ENCODE assay signal across 28 cellular contexts in genomic region chr22:26372890-26373289, GRCh38.
"Had no signal": no experiment of that assay in that cellular context is flagged by ENCODE, and none has a peak within 500 bp of the region (broad histone marks: within the 10 kb centered on the region; RNA-seq: fewer than 3 reads in every experiment).

No MANE protein-coding gene starts in this region.

- H3K36me3 ChIP-seq: brain microvascular endothelial cell, heart left ventricle had no signal

- H3K4me3 ChIP-seq: coronary artery, dorsolateral prefrontal cortex, heart left ventricle had no signal

- DNase-seq: activated CD4-positive, alpha-beta T cell treated with anti-CD3 and anti-CD28 coated beads for 1 hour; activated CD4-positive, alpha-beta T cell treated with anti-CD3 and anti-CD28 coated beads for 4 hours; activated CD4-positive, alpha-beta T cell treated with anti-CD3 and anti-CD28 coated beads, Interleukin-2, amount 10 ng/mL, durations not matched to agents 7 days and 5 days; activated CD4-positive, alpha-beta T cell treated with anti-CD3 and anti-CD28 coated beads, Interleukin-2, amount 50 U/mL, for 48 hours; activated CD8-positive, alpha-beta memory T cell treated with anti-CD3 and anti-CD28 coated beads for 24 hours; activated CD8-positive, alpha-beta T cell treated with anti-CD3 and anti-CD28 coated beads for 36 hours; activated effector memory CD4-positive, alpha-beta T cell treated with Interleukin-2 at 50 U/mL for 16 hours; activated gamma-delta T cell treated with Interleukin-2 at 50 U/mL for 16 hours; activated naive CD4-positive, alpha-beta T cell treated with anti-CD3 and anti-CD28 coated beads, Interleukin-2, amount 50 U/mL, for 16 hours; activated naive CD4-positive, alpha-beta T cell treated with Interleukin-2 at 50 U/mL for 16 hours; activated T-cell treated with anti-CD3 and anti-CD28 coated beads, Interleukin-2, amount 50 U/mL, for 4 hours; amniotic stem cell; anterior cingulate cortex; brain microvascular endothelial cell; dorsolateral prefrontal cortex; effector memory CD4-positive, alpha-beta T cell; endodermal cell; foreskin fibroblast; heart left ventricle; T-helper 1 cell; T-helper 17 cell had no signal

- H3K9me3 ChIP-seq: heart left ventricle had no signal

- H3K27ac ChIP-seq: brain microvascular endothelial cell, coronary artery, dorsolateral prefrontal cortex, heart left ventricle, VCaP had no signal

- ATAC-seq: activated CD8-positive, alpha-beta T cell treated with anti-CD3 and anti-CD28 coated beads for 36 hours; activated T-cell treated with anti-CD3 and anti-CD28 coated beads, Interleukin-2, amount 50 U/mL, for 4 hours; activated T-helper 17 cell treated with anti-CD3 and anti-CD28 coated beads, Interleukin-2, amount 50 U/mL, for 72 hours; esophagus mucosa; heart left ventricle; T-helper 17 cell; WTC11 had no signal

- FAIRE-seq: astrocyte, frontal cortex had no signal

- H3K4me1 ChIP-seq: heart left ventricle had no signal
